In the genomic region with DNA sequence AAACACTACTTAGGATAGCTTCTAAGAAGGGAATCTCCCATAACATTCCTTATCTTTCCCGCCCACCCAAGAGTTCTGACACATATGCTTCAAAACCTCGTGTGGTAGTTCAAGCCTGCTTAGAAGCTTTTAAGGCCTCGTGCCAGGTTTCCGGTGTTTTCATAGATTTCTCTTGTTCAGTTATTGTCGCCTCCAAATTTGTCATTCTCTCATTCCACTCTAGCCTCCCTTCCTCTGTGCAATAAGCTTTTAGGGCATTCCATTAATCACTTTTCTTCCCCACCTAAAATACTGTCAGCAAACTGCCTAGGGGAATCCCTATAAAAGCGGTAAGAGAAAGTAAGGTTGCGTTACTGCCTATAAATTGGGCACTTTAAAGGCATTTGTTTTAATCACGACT, we compare ENCODE assay signal across 8 cellular contexts. TPM values are rescaled to one million over a fixed set of nuclear protein-coding genes. Genes with fewer than 3 reads are reported as not detected.
DNase-seq lines count a peak whose midpoint lies in the region; ATAC-seq and TF ChIP-seq lines count a peak whose summit lies in the region.

No MANE protein-coding gene starts in this region.

- TF ChIP-seq CTCF in gastroesophageal sphincter (IDR thresholded peaks at IDR 0.05) (no peak), spleen (IDR thresholded peaks at IDR 0.05 in 8 of 11, conservative IDR thresholded peaks at IDR 0.05 in 3 of 11) (no peak)

- H3K27ac ChIP-seq in gastroesophageal sphincter = peak overlapping the region; percentile 77 to 91 (median 84)
- H3K27ac ChIP-seq in spleen = peak overlapping the region; percentile 78 to 93 (median 91)

- H3K27me3 ChIP-seq in gastroesophageal sphincter (no peaks in the 10 kb centered on the region), spleen (replicated peaks in 1 of 7) (no peaks in the 10 kb centered on the region)

- H3K36me3 ChIP-seq in gastroesophageal sphincter (no peaks in the 10 kb centered on the region), spleen (no peaks in the 10 kb centered on the region)

- TF ChIP-seq EP300 in gastroesophageal sphincter (IDR thresholded peaks at IDR 0.05) = no peak

- ATAC-seq in gastroesophageal sphincter (no peak), GM21576 (IDR thresholded peaks at IDR 0.05; ENCODE audit: unreplicated experiment) (no peak), esophagus mucosa (no peak)

- no peak for TF ChIP-seq POLR2A in gastroesophageal sphincter (IDR thresholded peaks at IDR 0.05)
- no peak for TF ChIP-seq POLR2A in spleen (IDR thresholded peaks at IDR 0.05)

- intact Hi-C loops in spleen (cut with DNase I; ENCODE audit: low total_unique reads) = no loop called here

- no peaks in the 10 kb centered on the region for H3K9me3 ChIP-seq in gastroesophageal sphincter
- peaks cover 0 to 5% (median 0%) of the 10 kb centered on the region in 8 donors for H3K9me3 ChIP-seq in spleen

- H3K4me1 ChIP-seq in gastroesophageal sphincter (peaks cover 7 to 40% (median 12%) of the 10 kb centered on the region in 3 donors), spleen (peaks cover 18 to 56% (median 35%) of the 10 kb centered on the region in 6 donors)

- peak overlapping the region; percentile 67 to 97 for H3K4me3 ChIP-seq in gastroesophageal sphincter
- peak overlapping the region; percentile 54 to 76 (median 66) for H3K4me3 ChIP-seq in spleen

- peak; percentile 36 for DNase-seq in DMS79 treated with DMSO at 0.1 percent for 48 hours (lab: John Stamatoyannopoulos, UW)
- no peak for DNase-seq in DMS79 (lab: John Stamatoyannopoulos, UW)
- peak; percentile 23 for DNase-seq in RPMI8226
- no peak for DNase-seq in spleen
- DNase-seq in NCI-H187 (lab: John Stamatoyannopoulos, UW) = no peak

- 2 to 3% methylated on average over 8 of the region's 8 CpGs for WGBS in gastroesophageal sphincter (ENCODE audit: low coverage in 1 of 2), 2 donors
- whole genome bisulfite sequencing in spleen, 5 donors = 3 to 9% (median 6%) methylated on average over 8 of the region's 8 CpGs

RNA-seq across cellular contexts. Expression of gene BPGM, which starts 0.7 kb away (rescaled TPM):
- total RNA-seq in gastroesophageal sphincter = 10 to 100 TPM; 16.0 to 35.6 (median 29.6) TPM
- total RNA-seq in spleen = 10 to 100 TPM; 12.0 to 64.4 (median 21.4) TPM
- polyA plus RNA-seq in spleen = 10 to 100 TPM; 10.6 to 15.2 (median 11.5) TPM
- 8.9 TPM for total RNA-seq in esophagus mucosa

Comparison
In these comparisons a context has a peak if more than half of its experiments do, and no peak if none do; other contexts are left out.
1. DNase-seq: peak in DMS79 treated with DMSO at 0.1 percent for 48 hours (single experiment) and RPMI8226 (single experiment); none in DMS79 (single experiment), spleen (single experiment) and NCI-H187 (0 of 2).